Comparison of ENCODE assay signal across 20 cellular contexts in genomic region chr7:18145160-18145559, GRCh38.
DNase-seq lines count a peak whose midpoint lies in the region; ATAC-seq and TF ChIP-seq lines count a peak whose summit lies in the region.
"Had no signal": no experiment of that assay in that cellular context is flagged by ENCODE, and none has a peak within 500 bp of the region (broad histone marks: within the 10 kb centered on the region; RNA-seq: fewer than 3 reads in every experiment).

No MANE protein-coding gene starts in this region.

- no peak overlapping the region for H3K27ac Mint-ChIP-seq in stimulated activated naive CD8-positive, alpha-beta T cell treated with anti-CD3 and anti-CD28 coated beads, Interleukin-15, amount 100 ng/mL, for 72 hours
- H3K27ac Mint-ChIP-seq: CD4-positive, alpha-beta T cell; CD8-positive, alpha-beta memory T cell; HFFc6 had no signal

- no peak overlapping the region for H2AFZ ChIP-seq in OCI-LY3 (ENCODE audit: low read depth, low read length)

- no peaks in the 10 kb centered on the region for H3K27me3 ChIP-seq in OCI-LY3 (ENCODE audit: low read depth, low read length)
- H3K27me3 ChIP-seq in neutrophil: no peaks in the 10 kb centered on the region
- H3K27me3 ChIP-seq in prostate gland (replicated peaks; ENCODE audit: insufficient read depth): no peaks in the 10 kb centered on the region
- H3K27me3 ChIP-seq: BE2C; BLaER1 treated with 17β-estradiol and CSF1 and Interleukin-3, amounts not matched to agents 10 nM and 100 nM had no signal

- no peaks in the 10 kb centered on the region for H4K20me1 ChIP-seq in OCI-LY3 (ENCODE audit: insufficient read depth, low read length)
- H4K20me1 ChIP-seq: BLaER1 treated with 17β-estradiol and CSF1 and Interleukin-3, amounts not matched to agents 10 nM and 100 nM had no signal

- TF ChIP-seq CTCF in OCI-LY3 (IDR thresholded peaks at IDR 0.05; ENCODE audit: low read depth, low read length) (no peak), neutrophil (IDR thresholded peaks at IDR 0.05) (no peak), prostate gland (IDR thresholded peaks at IDR 0.05) (no peak)

- H3K27ac ChIP-seq in OCI-LY3 (ENCODE audit: low read length) (peak overlapping the region; percentile 66), neutrophil (peak overlapping the region; percentile 54), prostate gland (no peak overlapping the region)
- H3K27ac ChIP-seq: 22Rv1; BLaER1 treated with 17β-estradiol and CSF1 and Interleukin-3, amounts not matched to agents 10 nM and 100 nM had no signal

- H3K9ac ChIP-seq in OCI-LY3 (ENCODE audit: low read length): no peak overlapping the region
- H3K9ac ChIP-seq: BLaER1 treated with 17β-estradiol and CSF1 and Interleukin-3, amounts not matched to agents 10 nM and 100 nM had no signal

- no peaks in the 10 kb centered on the region for H3K79me2 ChIP-seq in OCI-LY3 (ENCODE audit: low read length)

- no peaks in the 10 kb centered on the region for H3K9me3 Mint-ChIP-seq in stimulated activated naive CD8-positive, alpha-beta T cell treated with anti-CD3 and anti-CD28 coated beads, Interleukin-15, amount 100 ng/mL, for 72 hours
- H3K9me3 Mint-ChIP-seq: CD14-positive monocyte; CD4-positive, alpha-beta T cell; CD8-positive, alpha-beta memory T cell; HFFc6 had no signal

- intact Hi-C loops in prostate gland (cut with DNase I): no loop called here

- H3K36me3 ChIP-seq in OCI-LY3 (replicated peaks; ENCODE audit: low read depth, low read length) (no peaks in the 10 kb centered on the region), neutrophil (no peaks in the 10 kb centered on the region), prostate gland (no peaks in the 10 kb centered on the region)
- H3K36me3 ChIP-seq: BE2C; BLaER1 treated with 17β-estradiol and CSF1 and Interleukin-3, amounts not matched to agents 10 nM and 100 nM; HAP-1 had no signal

- peak overlapping the region; percentile 8; the same call in 1 of the 2 replicates for H3K4me3 ChIP-seq in OCI-LY3 (ENCODE audit: low read length)
- no peak overlapping the region for H3K4me3 ChIP-seq in neutrophil (ENCODE audit: low read depth in 1 of 2, low read length in 1 of 2)
- no peak overlapping the region for H3K4me3 ChIP-seq in prostate gland
- H3K4me3 ChIP-seq: BLaER1 treated with 17β-estradiol and CSF1 and Interleukin-3, amounts not matched to agents 10 nM and 100 nM; HAP-1 had no signal

- no peaks in the 10 kb centered on the region for H3K9me3 ChIP-seq in OCI-LY3 (ENCODE audit: insufficient read depth, low read length)
- no peaks in the 10 kb centered on the region for H3K9me3 ChIP-seq in neutrophil
- H3K9me3 ChIP-seq in prostate gland: no peaks in the 10 kb centered on the region
- H3K9me3 ChIP-seq: BE2C; BLaER1 treated with 17β-estradiol and CSF1 and Interleukin-3, amounts not matched to agents 10 nM and 100 nM; HAP-1 had no signal

- H3K4me3 Mint-ChIP-seq in stimulated activated naive CD8-positive, alpha-beta T cell treated with anti-CD3 and anti-CD28 coated beads, Interleukin-15, amount 100 ng/mL, for 72 hours: no peak overlapping the region
- H3K4me3 Mint-ChIP-seq: CD14-positive monocyte; CD4-positive, alpha-beta T cell; CD8-positive, alpha-beta memory T cell; HFFc6 had no signal

- no peak for TF ChIP-seq POLR2A in prostate gland (IDR thresholded peaks at IDR 0.05)

- peaks cover 18% of the 10 kb centered on the region for H3K27me3 Mint-ChIP-seq in stimulated activated naive CD8-positive, alpha-beta T cell treated with anti-CD3 and anti-CD28 coated beads, Interleukin-15, amount 100 ng/mL, for 72 hours

- peak; percentile 58 for ATAC-seq in stimulated activated naive CD8-positive, alpha-beta T cell treated with anti-CD3 and anti-CD28 coated beads, Interleukin-15, amount 100 ng/mL, for 72 hours
- ATAC-seq in stimulated activated naive CD8-positive, alpha-beta T cell treated with anti-CD3 and anti-CD28 coated beads, Interleukin-15, Interleukin-2, amounts not matched to agents 100 U/mL and 50 U/mL, for 24 hours: no peak
- no peak for ATAC-seq in HG02623 (IDR thresholded peaks at IDR 0.05; ENCODE audit: unreplicated experiment)

- H3K4me2 ChIP-seq in OCI-LY3 (ENCODE audit: low read length): peak overlapping the region; percentile 74

- peaks cover 24% of the 10 kb centered on the region for H3K4me1 ChIP-seq in OCI-LY3 (ENCODE audit: low read length)
- peaks cover 14 to 22% of the 10 kb centered on the region in 2 experiments for H3K4me1 ChIP-seq in neutrophil (ENCODE audit: control insufficient read depth in 1 of 2, insufficient read depth in 1 of 2, low read depth in 1 of 2, low read length in 1 of 2)
- H3K4me1 ChIP-seq in prostate gland (replicated peaks): no peaks in the 10 kb centered on the region
- H3K4me1 ChIP-seq: BE2C had no signal

- no peak for DNase-seq in stimulated activated naive CD8-positive, alpha-beta T cell treated with anti-CD3 and anti-CD28 coated beads, Interleukin-15, amount 100 ng/mL, for 72 hours
- DNase-seq in stimulated activated naive CD8-positive, alpha-beta T cell treated with anti-CD3 and anti-CD28 coated beads, Interleukin-15, Interleukin-2, amounts not matched to agents 100 U/mL and 50 U/mL, for 24 hours: no peak
- no peak for DNase-seq in prostate gland (ENCODE audit: low spot score)
- no peak for DNase-seq in AML-193 (lab: John Stamatoyannopoulos, UW)
- DNase-seq: BE2C; CD4-positive, alpha-beta T cell; CD8-positive, alpha-beta memory T cell; DMS 273 treated with DMSO at 0.1 percent for 48 hours; DMS79; EL; GDM1; GOT3; HFFc6 had no signal

- no peaks in the 10 kb centered on the region for H3K4me1 Mint-ChIP-seq in stimulated activated naive CD8-positive, alpha-beta T cell treated with anti-CD3 and anti-CD28 coated beads, Interleukin-15, amount 100 ng/mL, for 72 hours
- H3K4me1 Mint-ChIP-seq: CD8-positive, alpha-beta memory T cell had no signal

Comparison
In these comparisons a context has a peak if more than half of its experiments do, and no peak if none do; other contexts are left out.
1. H3K27ac ChIP-seq: peak in OCI-LY3 (single experiment) and neutrophil (single experiment); none in prostate gland (0 of 2).